Comparison of ENCODE assay signal across 24 cellular contexts in genomic region chr5:174309131-174309845, GRCh38.
A peak's percentile ranks its signal among the peaks of the same experiment; 100 is the strongest.
DNase-seq lines count a peak whose midpoint lies in the region; TF ChIP-seq lines count a peak whose summit lies in the region.
"Had no signal": no experiment of that assay in that cellular context is flagged by ENCODE, and none has a peak within 500 bp of the region (broad histone marks: within the 10 kb centered on the region; RNA-seq: fewer than 3 reads in every experiment).

No MANE protein-coding gene starts in this region.

- intact Hi-C loops in A673 (cut with micrococcal nuclease; ENCODE audit: unreplicated experiment): no loop called here

- peaks cover 4% of the 10 kb centered on the region for H3K4me1 Mint-ChIP-seq in type B pancreatic cell (ENCODE audit: unreplicated experiment)

- no CpG with 5 or more reads among the region's 14 CpGs for WGBS in neuronal stem cell (ENCODE audit: extremely low coverage in 2 of 2, insufficient read length in 2 of 2, insufficient replicate concordance in 1 of 2), 2 donors

- peak overlapping the region; percentile 5 for H2BK120ac ChIP-seq in neuronal stem cell (ENCODE audit: low read depth, low read length)

- peaks cover 0 to 10% of the 10 kb centered on the region in 2 donors for H3K4me1 ChIP-seq in neuronal stem cell (ENCODE audit: control insufficient read depth in 2 of 2, insufficient read depth in 1 of 2, low read depth in 1 of 2, low read length in 2 of 2)
- H3K4me1 ChIP-seq in A673 (ENCODE audit: insufficient read depth, low read length, poor library complexity, severe bottlenecking): no peaks in the 10 kb centered on the region

- H3K9me3 ChIP-seq in neuronal stem cell (replicated peaks in 1 of 2; ENCODE audit: control insufficient read depth in 2 of 2, insufficient read depth in 1 of 2, low read depth in 1 of 2, low read length in 2 of 2): no peaks in the 10 kb centered on the region
- H3K9me3 ChIP-seq in A673 (ENCODE audit: low read depth, low read length, poor library complexity, severe bottlenecking): no peaks in the 10 kb centered on the region
- H3K9me3 ChIP-seq: MG63 had no signal

- H3K23ac ChIP-seq in neuronal stem cell (ENCODE audit: low read depth, low read length, poor library complexity): no peak overlapping the region

- CTCF ChIA-PET in A673 (lab: Charles Lee): no interaction called here

- H4K8ac ChIP-seq in neuronal stem cell (ENCODE audit: low read depth, low read length): no peak overlapping the region

- H3K27me3 Mint-ChIP-seq in type B pancreatic cell: peaks cover 53% of the 10 kb centered on the region

- no peak overlapping the region for H3K14ac ChIP-seq in neuronal stem cell (ENCODE audit: low read length)

- H3K36me3 ChIP-seq in H7 (replicated peaks; ENCODE audit: control insufficient read depth, insufficient read depth, low read length): no peaks in the 10 kb centered on the region
- H3K36me3 ChIP-seq in neuronal stem cell (replicated peaks in 1 of 2; ENCODE audit: control insufficient read depth in 2 of 2, insufficient read depth in 2 of 2, low read length in 2 of 2): no peaks in the 10 kb centered on the region
- H3K36me3 ChIP-seq in A673 (ENCODE audit: insufficient read depth, low read length, poor library complexity, severe bottlenecking): no peaks in the 10 kb centered on the region
- H3K36me3 ChIP-seq: MG63 had no signal

- no peak overlapping the region for H3K4me2 ChIP-seq in neuronal stem cell (ENCODE audit: insufficient read depth, low read length, poor library complexity, severe bottlenecking)
- H3K4me2 ChIP-seq: GM23338, PC-9 had no signal

- no peak overlapping the region for H3K4ac ChIP-seq in neuronal stem cell (ENCODE audit: low read length)

- no peaks in the 10 kb centered on the region for H3K36me3 Mint-ChIP-seq in type B pancreatic cell
- H3K36me3 Mint-ChIP-seq: CD8-positive, alpha-beta T cell had no signal

- no peak overlapping the region for H2AFZ ChIP-seq in neuronal stem cell (ENCODE audit: low read length)
- H2AFZ ChIP-seq: PC-9 had no signal

- no peak overlapping the region for H3K9ac ChIP-seq in neuronal stem cell (ENCODE audit: low read depth, low read length, poor library complexity)

- H4K91ac ChIP-seq in neuronal stem cell (ENCODE audit: low read depth, low read length, poor library complexity): no peak overlapping the region

- BruUV-seq in A673 (replicated peaks; lab: Mats Ljungman, UMichigan): no TSS peak

- H3K79me1 ChIP-seq in neuronal stem cell (ENCODE audit: low read depth, low read length): no peaks in the 10 kb centered on the region

- H3K18ac ChIP-seq in neuronal stem cell (ENCODE audit: low read length): no peak overlapping the region

- H2BK5ac ChIP-seq in neuronal stem cell (ENCODE audit: low read length): no peak overlapping the region

- POLR2A ChIA-PET in A673 (lab: Charles Lee; ENCODE audit: low non-redundant PET): no interaction called here

- H3K27ac ChIP-seq in coronary artery (no peak overlapping the region), neuronal stem cell (replicated peaks; ENCODE audit: low read length) (no peak overlapping the region), A673 (ENCODE audit: low read depth, low read length, poor library complexity, severe bottlenecking) (no peak overlapping the region)
- H3K27ac ChIP-seq: HL-60, PC-9 had no signal

- H3K27ac Mint-ChIP-seq in type B pancreatic cell: no peak overlapping the region
- H3K27ac Mint-ChIP-seq: CD8-positive, alpha-beta T cell; GM23338 had no signal

- peak overlapping the region; percentile 79 for H2BK15ac ChIP-seq in neuronal stem cell (ENCODE audit: low read length)

- TF ChIP-seq CTCF in coronary artery (IDR thresholded peaks at IDR 0.05): no peak
- TF ChIP-seq CTCF in type B pancreatic cell (conservative IDR thresholded peaks at IDR 0.05): no peak
- no peak for TF ChIP-seq CTCF in A673 (conservative IDR thresholded peaks at IDR 0.05; ENCODE audit: low read depth, low read length)

- H3K27me3 ChIP-seq in H7 (ENCODE audit: control insufficient read depth, insufficient read depth, low read length): peaks cover 18% of the 10 kb centered on the region
- peaks cover 0 to 13% (median 0%) of the 10 kb centered on the region in 3 experiments for H3K27me3 ChIP-seq in neuronal stem cell (ENCODE audit: control insufficient read depth in 3 of 3, insufficient read depth in 3 of 3, low read depth in 1 of 3, low read length in 3 of 3)
- H3K27me3 ChIP-seq in A673 (replicated peaks; ENCODE audit: insufficient read depth, low read depth, low read length, poor library complexity): no peaks in the 10 kb centered on the region

- no peaks in the 10 kb centered on the region for H3K9me3 Mint-ChIP-seq in type B pancreatic cell
- H3K9me3 Mint-ChIP-seq: CD8-positive, alpha-beta T cell; GM23338 had no signal

- no peak overlapping the region for H3K4me3 Mint-ChIP-seq in type B pancreatic cell
- H3K4me3 Mint-ChIP-seq: CD8-positive, alpha-beta T cell; GM23338 had no signal

- peak; percentile 21 for DNase-seq in H7
- peak; percentile 43 for DNase-seq in coronary artery (ENCODE audit: low spot score)
- DNase-seq in neuronal stem cell (ENCODE audit: low spot score): no peak
- DNase-seq in type B pancreatic cell (ENCODE audit: extremely low spot score, unreplicated experiment): peak; percentile 66
- no peak for DNase-seq in Ammon's horn (ENCODE audit: low spot score)
- no peak for DNase-seq in A673 (ENCODE audit: low spot score)
- no peak for DNase-seq in effector CD4-positive, alpha-beta T cell
- DNase-seq: C1 segment of cervical spinal cord, Calu3, DMS79, MG63, NCI-H1092, NCI-H2029 treated with DMSO at 0.1 percent for 48 hours, NCI-H226, NCI-H510A treated with DMSO at 0.1 percent for 48 hours, NCI-H748 treated with DMSO at 0.1 percent for 48 hours, PC-9, RPMI8226, SIG-M5 had no signal

- no peak overlapping the region for H2AK5ac ChIP-seq in neuronal stem cell (ENCODE audit: low read depth, low read length)

- no peak overlapping the region for H3K4me3 ChIP-seq in H7 (ENCODE audit: insufficient read depth, low read depth, low read length)
- no peak overlapping the region for H3K4me3 ChIP-seq in coronary artery
- H3K4me3 ChIP-seq in neuronal stem cell (ENCODE audit: low read length in 2 of 2): no peak overlapping the region
- no peak overlapping the region for H3K4me3 ChIP-seq in A673 (ENCODE audit: low read depth, low read length, poor library complexity, severe bottlenecking)
- H3K4me3 ChIP-seq: GM12878, GM23338, K562, MG63, PC-9 had no signal

- no peak overlapping the region for H2BK12ac ChIP-seq in neuronal stem cell (ENCODE audit: low read length)

Comparison
In these comparisons a context has a peak if more than half of its experiments do, and no peak if none do; other contexts are left out.
1. DNase-seq: peak in H7 (single experiment), coronary artery (single experiment) and type B pancreatic cell (single experiment); none in neuronal stem cell (single experiment), Ammon's horn (single experiment), A673 (single experiment) and effector CD4-positive, alpha-beta T cell (single experiment).